Comparison of ENCODE assay signal across 6 cellular contexts in genomic region chr19:10112037-10112751, GRCh38. TPM values are rescaled to one million over a fixed set of nuclear protein-coding genes. Genes with fewer than 3 reads are reported as not detected.
DNase-seq lines count a peak whose midpoint lies in the region; TF ChIP-seq lines count a peak whose summit lies in the region.

No MANE protein-coding gene starts in this region.

- H2AFZ ChIP-seq in osteoblast (ENCODE audit: low read length), result no peak overlapping the region

- H3K27ac ChIP-seq in HEK293 (ENCODE audit: extremely low read depth, low read depth, low read length), result no peak overlapping the region
- no peak overlapping the region for H3K27ac ChIP-seq in osteoblast (ENCODE audit: low read depth, low read length)
- peak overlapping the region in 1 of 2 donors; percentile 45 for H3K27ac ChIP-seq in coronary artery

- POLR2A ChIA-PET in HEK293 (lab: Yijun Ruan, JAX), result interaction anchor here (0.7 to 3.7 kb wide), 3 partner anchors 12 to 205 kb away, joined by 3 to 14 read pairs (median 4); no protein-coding TSS in a partner anchor
- POLR2A ChIA-PET in activated CD4-positive, alpha-beta memory T cell treated with anti-CD3 and anti-CD28 coated beads for 36 hours (lab: Charles Lee), result interaction anchor here (0.8 to 8.7 kb wide), 6 partner anchors 7 to 181 kb away, joined by 3 to 76 read pairs (median 5); partner anchors contain the start of genes ANGPTL6 and PPAN

- H3K4me3 ChIP-seq in HEK293 (ENCODE audit: low read depth, low read length), result no peak overlapping the region
- H3K4me3 ChIP-seq in osteoblast (ENCODE audit: insufficient read depth, low read length), result no peak overlapping the region
- H3K4me3 ChIP-seq in coronary artery, result no peak overlapping the region

- H3K9me3 ChIP-seq in HEK293 (ENCODE audit: control insufficient read depth, insufficient read depth, low read depth, low read length), result no peaks in the 10 kb centered on the region
- H3K9me3 ChIP-seq in osteoblast (ENCODE audit: low read depth, low read length), result no peaks in the 10 kb centered on the region

- CTCF ChIA-PET in HEK293 (lab: Yijun Ruan, JAX), result interaction anchor here (0.6 to 2.0 kb wide), 4 partner anchors 8 to 1598 kb away, joined by 3 to 27 read pairs (median 4); no protein-coding TSS in a partner anchor
- CTCF ChIA-PET in activated CD4-positive, alpha-beta memory T cell treated with anti-CD3 and anti-CD28 coated beads for 36 hours (lab: Charles Lee), result interaction anchor here (0.6 to 9.4 kb wide), 7 partner anchors 8 to 180 kb away, joined by 3 to 96 read pairs (median 5); partner anchors contain the start of genes ANGPTL6 and ICAM1

- peaks cover 72% of the 10 kb centered on the region for H3K36me3 Mint-ChIP-seq in activated CD4-positive, alpha-beta memory T cell treated with anti-CD3 and anti-CD28 coated beads for 36 hours

- intact Hi-C loops in activated CD4-positive, alpha-beta memory T cell treated with anti-CD3 and anti-CD28 coated beads for 36 hours (cut with micrococcal nuclease), result loop anchor here (1.0 to 5.0 kb wide), 3 partner anchors 8 to 180 kb away; no protein-coding TSS in a partner anchor

- H3K36me3 ChIP-seq in HEK293 (ENCODE audit: control insufficient read depth in 2 of 2, insufficient read depth in 1 of 2, low read length in 2 of 2), result peaks cover 14 to 88% of the 10 kb centered on the region in 2 experiments; a peak in 2 of 3 replicates
- H3K36me3 ChIP-seq in osteoblast (ENCODE audit: insufficient read depth, low read length), result peaks cover 66% of the 10 kb centered on the region

- peak overlapping the region; percentile 67 for H3K4me3 Mint-ChIP-seq in activated CD4-positive, alpha-beta memory T cell treated with anti-CD3 and anti-CD28 coated beads for 36 hours

- H3K9me3 Mint-ChIP-seq in activated CD4-positive, alpha-beta memory T cell treated with anti-CD3 and anti-CD28 coated beads for 36 hours, result no peaks in the 10 kb centered on the region

- H3K79me2 ChIP-seq in osteoblast (ENCODE audit: insufficient read depth, low read length), result peaks cover 26% of the 10 kb centered on the region

- no peaks in the 10 kb centered on the region for H3K27me3 Mint-ChIP-seq in activated CD4-positive, alpha-beta memory T cell treated with anti-CD3 and anti-CD28 coated beads for 36 hours

- no peak overlapping the region for H3K4me2 ChIP-seq in osteoblast (ENCODE audit: insufficient read depth, low read length)

- peak overlapping the region; percentile 95 for H3K27ac Mint-ChIP-seq in activated CD4-positive, alpha-beta memory T cell treated with anti-CD3 and anti-CD28 coated beads for 36 hours

- H3K4me1 ChIP-seq in HEK293 (ENCODE audit: control insufficient read depth, insufficient read depth, low read length) (no peaks in the 10 kb centered on the region), osteoblast (ENCODE audit: insufficient read depth, low read length) (peaks cover 2% of the 10 kb centered on the region)

- H3K4me1 Mint-ChIP-seq in activated CD4-positive, alpha-beta memory T cell treated with anti-CD3 and anti-CD28 coated beads for 36 hours (ENCODE audit: low read depth), result peaks cover 60% of the 10 kb centered on the region

- no peaks in the 10 kb centered on the region for H3K27me3 ChIP-seq in osteoblast (ENCODE audit: insufficient read depth, low read length)

- peaks cover 6% of the 10 kb centered on the region for H4K20me1 ChIP-seq in osteoblast (ENCODE audit: insufficient read depth, low read length)

- TF ChIP-seq CTCF in HEK293 (tag by site-specific recombination; IDR thresholded peaks at IDR 0.05) (no peak), osteoblast (IDR thresholded peaks at IDR 0.05; ENCODE audit: extremely low read depth, low read depth, low read length) (no peak), coronary artery (IDR thresholded peaks at IDR 0.05) (no peak)

- DNase-seq in activated CD4-positive, alpha-beta memory T cell treated with anti-CD3 and anti-CD28 coated beads for 36 hours, result peak; percentile 85
- DNase-seq in osteoblast (ENCODE audit: insufficient read length, low spot score, missing footprints) (peak; percentile 84), coronary artery (ENCODE audit: low spot score) (no peak), SW 1271 (lab: John Stamatoyannopoulos, UW) (no peak), SK-N-DZ (ENCODE audit: low spot score) (no peak)

TF ChIP-seq in HEK293, 187 proteins besides CTCF, POLR2A, EP300 and RAD21:
- TF ChIP-seq, protein P1, sequence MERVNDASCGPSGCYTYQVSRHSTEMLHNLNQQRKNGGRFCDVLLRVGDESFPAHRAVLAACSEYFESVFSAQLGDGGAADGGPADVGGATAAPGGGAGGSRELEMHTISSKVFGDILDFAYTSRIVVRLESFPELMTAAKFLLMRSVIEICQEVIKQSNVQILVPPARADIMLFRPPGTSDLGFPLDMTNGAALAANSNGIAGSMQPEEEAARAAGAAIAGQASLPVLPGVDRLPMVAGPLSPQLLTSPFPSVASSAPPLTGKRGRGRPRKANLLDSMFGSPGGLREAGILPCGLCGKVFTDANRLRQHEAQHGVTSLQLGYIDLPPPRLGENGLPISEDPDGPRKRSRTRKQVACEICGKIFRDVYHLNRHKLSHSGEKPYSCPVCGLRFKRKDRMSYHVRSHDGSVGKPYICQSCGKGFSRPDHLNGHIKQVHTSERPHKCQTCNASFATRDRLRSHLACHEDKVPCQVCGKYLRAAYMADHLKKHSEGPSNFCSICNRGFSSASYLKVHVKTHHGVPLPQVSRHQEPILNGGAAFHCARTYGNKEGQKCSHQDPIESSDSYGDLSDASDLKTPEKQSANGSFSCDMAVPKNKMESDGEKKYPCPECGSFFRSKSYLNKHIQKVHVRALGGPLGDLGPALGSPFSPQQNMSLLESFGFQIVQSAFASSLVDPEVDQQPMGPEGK (tag by site-specific recombination; IDR thresholded peaks at IDR 0.05), result peak; percentile 11; the same call in 1 of the 2 replicates
- TF ChIP-seq SCRT2 (tag by site-specific recombination; IDR thresholded peaks at IDR 0.05), result no peak
- peak; percentile 74 for TF ChIP-seq HIC1 (tag by site-specific recombination; IDR thresholded peaks at IDR 0.05)
- TF ChIP-seq ZNF335 (tag by site-specific recombination; conservative IDR thresholded peaks at IDR 0.05), result peak; percentile 58
- TF ChIP-seq ZNF404 (tag by site-specific recombination; IDR thresholded peaks at IDR 0.05), result no peak
- TF ChIP-seq ZNF362 (tag by site-specific recombination; IDR thresholded peaks at IDR 0.05), result 0 out of 2 replicates have a peak, but pooled peaks have one; percentile 16
- peak; percentile 39; the same call in 1 of the 2 replicates for TF ChIP-seq ZBTB20 (tag by site-specific recombination; IDR thresholded peaks at IDR 0.05)
- TF ChIP-seq ZNF10 (tag by site-specific recombination; IDR thresholded peaks at IDR 0.05), result peak; percentile 76
TF ChIP-seq in HEK293: peak in this region for 6.

RNA-seq across cellular contexts. Expression of gene P2RY11, which starts 0.7 kb away (rescaled TPM):
- 10 to 100 TPM; 28.4 to 29.6 TPM for total RNA-seq in activated CD4-positive, alpha-beta memory T cell treated with anti-CD3 and anti-CD28 coated beads for 36 hours
- 2.1 and 2.2 TPM in 2 replicates for total RNA-seq in osteoblast
- 6.8 and 7.0 TPM in 2 replicates for polyA plus RNA-seq in SK-N-DZ (2014; cell fraction: cytosol; rRNA removed)
- 10.6 and 15.3 TPM in 2 replicates for polyA plus RNA-seq in SK-N-DZ (2014; cell fraction: nucleus; rRNA removed)

RNA-seq across cellular contexts. Expression of gene PPAN, which starts 6.0 kb away (rescaled TPM):
- total RNA-seq in activated CD4-positive, alpha-beta memory T cell treated with anti-CD3 and anti-CD28 coated beads for 36 hours, result 100 to 1,000 TPM in 1 of 2 experiments, 10 to 100 TPM in 1; 99.2 to 107 TPM
- total RNA-seq in osteoblast, result 19.2 and 20.9 TPM in 2 replicates
- polyA plus RNA-seq in SK-N-DZ (2014; cell fraction: cytosol; rRNA removed), result 28.8 and 48.3 TPM in 2 replicates
- 62.7 and 64.6 TPM in 2 replicates for polyA plus RNA-seq in SK-N-DZ (2014; cell fraction: nucleus; rRNA removed)

RNA-seq across cellular contexts. Expression of gene EIF3G, which starts 7.5 kb away (rescaled TPM):
- 100 to 1,000 TPM; 218 to 245 TPM for total RNA-seq in activated CD4-positive, alpha-beta memory T cell treated with anti-CD3 and anti-CD28 coated beads for 36 hours
- total RNA-seq in osteoblast, result 226 and 252 TPM in 2 replicates
- polyA plus RNA-seq in SK-N-DZ (2014; cell fraction: cytosol; rRNA removed), result 365 and 372 TPM in 2 replicates
- polyA plus RNA-seq in SK-N-DZ (2014; cell fraction: nucleus; rRNA removed), result 512 and 650 TPM in 2 replicates

RNA-seq across cellular contexts. Expression of gene ANGPTL6, which starts 9.7 kb away (rescaled TPM):
- total RNA-seq in activated CD4-positive, alpha-beta memory T cell treated with anti-CD3 and anti-CD28 coated beads for 36 hours, result 10 to 100 TPM; 11.8 to 12.4 TPM
- total RNA-seq in osteoblast, result not detected in 2 replicates
- polyA plus RNA-seq in SK-N-DZ (2014; cell fraction: cytosol; rRNA removed), result 1.4 and 1.7 TPM in 2 replicates
- polyA plus RNA-seq in SK-N-DZ (2014; cell fraction: nucleus; rRNA removed), result 0.69 and 2.2 TPM in 2 replicates

RNA-seq across cellular contexts. Expression of gene SHFL, which starts 26.1 kb away (rescaled TPM):
- total RNA-seq in activated CD4-positive, alpha-beta memory T cell treated with anti-CD3 and anti-CD28 coated beads for 36 hours, result 10 to 100 TPM; 53.5 to 62.9 TPM
- 20.6 and 22.4 TPM in 2 replicates for total RNA-seq in osteoblast
- 0.09 and 0.47 TPM in 2 replicates for polyA plus RNA-seq in SK-N-DZ (2014; cell fraction: cytosol; rRNA removed)
- 1.4 and 1.6 TPM in 2 replicates for polyA plus RNA-seq in SK-N-DZ (2014; cell fraction: nucleus; rRNA removed)

Comparison
In these comparisons a context has a peak if more than half of its experiments do, and no peak if none do; other contexts are left out.
1. DNase-seq: peak in activated CD4-positive, alpha-beta memory T cell treated with anti-CD3 and anti-CD28 coated beads for 36 hours (single experiment) and osteoblast (single experiment); none in coronary artery (single experiment), SW 1271 (0 of 2) and SK-N-DZ (single experiment).